Comparison of ENCODE assay signal across 31 cellular contexts in the genomic region with DNA sequence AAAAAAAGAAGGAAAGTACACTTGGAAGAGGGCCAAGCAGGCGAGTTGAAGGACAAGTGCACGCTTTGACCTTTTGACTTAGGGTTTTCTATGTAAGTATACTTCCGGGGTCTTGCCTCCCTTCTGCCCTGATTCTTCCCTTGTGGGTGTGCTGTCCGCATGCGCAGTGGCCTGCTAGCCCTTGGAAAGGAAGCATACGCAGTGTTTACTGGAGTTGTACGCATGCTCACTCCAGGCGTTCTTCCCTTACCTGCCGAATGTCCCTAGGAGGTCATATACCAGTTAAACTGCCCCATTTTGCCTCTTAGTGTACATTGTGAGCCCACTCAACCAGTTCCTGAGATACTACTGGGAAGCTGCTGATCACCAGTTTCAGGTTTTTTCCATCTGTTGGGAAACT.
"Had no signal": no experiment of that assay in that cellular context is flagged by ENCODE, and none has a peak within 500 bp of the region (broad histone marks: within the 10 kb centered on the region; RNA-seq: fewer than 3 reads in every experiment).

No MANE protein-coding gene starts in this region.

- H3K9me3 ChIP-seq: ascending aorta, breast epithelium, colonic mucosa, gastroesophageal sphincter had no signal

- DNase-seq: activated CD4-positive, alpha-beta memory T cell treated with anti-CD3 and anti-CD28 coated beads, Interleukin-2, amount 10 ng/mL, durations not matched to agents 7 days and 5 days; activated CD4-positive, alpha-beta T cell treated with anti-CD3 and anti-CD28 coated beads for 1 hour; activated CD4-positive, alpha-beta T cell treated with anti-CD3 and anti-CD28 coated beads for 4 hours; activated CD4-positive, alpha-beta T cell treated with anti-CD3 and anti-CD28 coated beads, Interleukin-2, amount 10 ng/mL, durations not matched to agents 7 days and 5 days; activated CD4-positive, alpha-beta T cell treated with anti-CD3 and anti-CD28 coated beads, Interleukin-2, amount 50 U/mL, for 4 hours; activated CD8-positive, alpha-beta memory T cell treated with anti-CD3 and anti-CD28 coated beads, Interleukin-2, amount 50 U/mL, for 48 hours; activated gamma-delta T cell; activated naive CD4-positive, alpha-beta T cell; activated naive CD4-positive, alpha-beta T cell treated with anti-CD3 and anti-CD28 coated beads, Interleukin-2, amount 10 ng/mL, durations not matched to agents 7 days and 5 days; activated naive CD8-positive, alpha-beta T cell treated with anti-CD3 and anti-CD28 coated beads, Interleukin-2, amount 10 ng/mL, durations not matched to agents 7 days and 5 days; activated T-cell treated with anti-CD3 and anti-CD28 coated beads for 4 hours; activated T-cell treated with anti-CD3 and anti-CD28 coated beads, Interleukin-2, amount 50 U/mL, for 24 hours; activated T-cell treated with anti-CD3 and anti-CD28 coated beads, Interleukin-2, amount 50 U/mL, for 72 hours; central memory CD4-positive, alpha-beta T cell; cerebellar nuclear complex; colonic mucosa; effector CD8-positive, alpha-beta T cell; esophagus squamous epithelium; foreskin melanocyte; T-helper 2 cell had no signal

- H3K27ac ChIP-seq: ascending aorta, cardiac muscle cell, colonic mucosa, epithelial cell of prostate, esophagus squamous epithelium, gastroesophageal sphincter, VCaP had no signal

- H3K27me3 ChIP-seq: ascending aorta, breast epithelium, cardiac muscle cell, colonic mucosa, esophagus squamous epithelium, gastroesophageal sphincter had no signal

- FAIRE-seq: endometrium, endothelial cell of umbilical vein had no signal

- H3K4me1 ChIP-seq: ascending aorta, breast epithelium, colonic mucosa, esophagus squamous epithelium, gastroesophageal sphincter had no signal

- H3K27me3 Mint-ChIP-seq: activated CD4-positive, alpha-beta memory T cell treated with anti-CD3 and anti-CD28 coated beads, Interleukin-2, amount 10 ng/mL, durations not matched to agents 7 days and 5 days; activated CD4-positive, alpha-beta T cell treated with anti-CD3 and anti-CD28 coated beads, Interleukin-2, amount 10 ng/mL, durations not matched to agents 7 days and 5 days; activated naive CD4-positive, alpha-beta T cell treated with anti-CD3 and anti-CD28 coated beads, Interleukin-2, amount 10 ng/mL, durations not matched to agents 7 days and 5 days; activated naive CD8-positive, alpha-beta T cell treated with anti-CD3 and anti-CD28 coated beads, Interleukin-2, amount 10 ng/mL, durations not matched to agents 7 days and 5 days; activated T-cell treated with anti-CD3 and anti-CD28 coated beads, Interleukin-2, amount 50 U/mL, for 24 hours had no signal

- H3K27ac Mint-ChIP-seq: activated CD4-positive, alpha-beta memory T cell treated with anti-CD3 and anti-CD28 coated beads, Interleukin-2, amount 10 ng/mL, durations not matched to agents 7 days and 5 days; activated CD4-positive, alpha-beta T cell treated with anti-CD3 and anti-CD28 coated beads, Interleukin-2, amount 10 ng/mL, durations not matched to agents 7 days and 5 days; activated naive CD4-positive, alpha-beta T cell treated with anti-CD3 and anti-CD28 coated beads, Interleukin-2, amount 10 ng/mL, durations not matched to agents 7 days and 5 days; activated naive CD4-positive, alpha-beta T cell treated with anti-CD3 and anti-CD28 coated beads, Interleukin-2, amount 50 U/mL, for 72 hours; activated naive CD8-positive, alpha-beta T cell treated with anti-CD3 and anti-CD28 coated beads, Interleukin-2, amount 10 ng/mL, durations not matched to agents 7 days and 5 days; activated T-cell treated with anti-CD3 and anti-CD28 coated beads, Interleukin-2, amount 50 U/mL, for 24 hours; activated T-cell treated with anti-CD3 and anti-CD28 coated beads, Interleukin-2, amount 50 U/mL, for 72 hours; brain; WTC11 had no signal

- H3K36me3 Mint-ChIP-seq: activated naive CD4-positive, alpha-beta T cell treated with anti-CD3 and anti-CD28 coated beads, Interleukin-2, amount 50 U/mL, for 72 hours; brain; WTC11 had no signal

- H3K4me3 Mint-ChIP-seq: activated CD4-positive, alpha-beta memory T cell treated with anti-CD3 and anti-CD28 coated beads, Interleukin-2, amount 10 ng/mL, durations not matched to agents 7 days and 5 days; activated CD4-positive, alpha-beta T cell treated with anti-CD3 and anti-CD28 coated beads, Interleukin-2, amount 10 ng/mL, durations not matched to agents 7 days and 5 days; activated naive CD4-positive, alpha-beta T cell treated with anti-CD3 and anti-CD28 coated beads, Interleukin-2, amount 10 ng/mL, durations not matched to agents 7 days and 5 days; activated naive CD8-positive, alpha-beta T cell treated with anti-CD3 and anti-CD28 coated beads, Interleukin-2, amount 10 ng/mL, durations not matched to agents 7 days and 5 days; activated T-cell treated with anti-CD3 and anti-CD28 coated beads, Interleukin-2, amount 50 U/mL, for 24 hours; activated T-cell treated with anti-CD3 and anti-CD28 coated beads, Interleukin-2, amount 50 U/mL, for 72 hours; brain; WTC11 had no signal

- H3K4me1 Mint-ChIP-seq: activated CD4-positive, alpha-beta memory T cell treated with anti-CD3 and anti-CD28 coated beads, Interleukin-2, amount 10 ng/mL, durations not matched to agents 7 days and 5 days; activated naive CD4-positive, alpha-beta T cell treated with anti-CD3 and anti-CD28 coated beads, Interleukin-2, amount 10 ng/mL, durations not matched to agents 7 days and 5 days; brain; WTC11 had no signal

- ATAC-seq: activated naive CD4-positive, alpha-beta T cell treated with anti-CD3 and anti-CD28 coated beads, Interleukin-2, amount 50 U/mL, for 72 hours; activated T-cell treated with anti-CD3 and anti-CD28 coated beads, Interleukin-2, amount 50 U/mL, for 72 hours; WTC11 had no signal

- H3K36me3 ChIP-seq: ascending aorta, breast epithelium, cardiac muscle cell, colonic mucosa, esophagus squamous epithelium, gastroesophageal sphincter had no signal

- H3K9me3 Mint-ChIP-seq: activated naive CD8-positive, alpha-beta T cell treated with anti-CD3 and anti-CD28 coated beads, Interleukin-2, amount 10 ng/mL, durations not matched to agents 7 days and 5 days; activated T-cell treated with anti-CD3 and anti-CD28 coated beads, Interleukin-2, amount 50 U/mL, for 24 hours had no signal

- H3K4me3 ChIP-seq: ascending aorta, breast epithelium, cardiac muscle cell, colonic mucosa, esophagus squamous epithelium, gastroesophageal sphincter had no signal
